8 cellular contexts compared by ENCODE assay signal in the genomic region with DNA sequence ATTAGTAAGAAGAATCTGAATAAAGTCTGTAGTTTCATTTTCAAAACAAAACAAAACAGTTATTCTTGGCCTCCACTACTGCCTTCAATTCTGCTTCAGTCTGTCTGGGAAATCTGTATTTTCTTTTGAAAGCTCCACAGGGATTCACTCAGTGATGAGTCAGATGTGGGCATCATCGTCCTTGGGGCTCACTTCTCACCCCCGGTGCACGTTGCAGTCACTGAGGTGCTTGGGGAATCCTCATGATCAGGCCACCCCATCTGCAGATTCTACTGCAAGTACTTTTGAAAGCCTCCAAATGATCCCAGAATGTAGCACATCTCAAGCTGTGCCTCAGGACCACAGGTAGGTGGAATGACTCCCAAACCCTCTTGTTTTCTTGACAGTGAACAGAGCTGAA. TPM values are rescaled to one million over a fixed set of nuclear protein-coding genes. Genes with fewer than 3 reads are reported as not detected.
A peak's percentile ranks its signal among the peaks of the same experiment; 100 is the strongest.
DNase-seq lines count a peak whose midpoint lies in the region; ATAC-seq and TF ChIP-seq lines count a peak whose summit lies in the region.

No MANE protein-coding gene starts in this region.

- H3K27ac ChIP-seq in spleen = peak overlapping the region; percentile 66 to 94 (median 88)

- peak; percentile 16 for ATAC-seq in Right ventricle myocardium inferior
- no peak for ATAC-seq in HG02642 (IDR thresholded peaks at IDR 0.05; ENCODE audit: poor library complexity, unreplicated experiment)

- in situ Hi-C loops in HAP-1 (cut with MboI; ENCODE audit: low sequenced_read_pairs) = no loop called here

- H3K27me3 ChIP-seq in spleen (replicated peaks in 1 of 7) (no peaks in the 10 kb centered on the region), HAP-1 (ENCODE audit: low read depth) (no peaks in the 10 kb centered on the region)

- TF ChIP-seq POLR2A in spleen (IDR thresholded peaks at IDR 0.05) = no peak

- H3K9me3 ChIP-seq in spleen (no peaks in the 10 kb centered on the region), HAP-1 (no peaks in the 10 kb centered on the region)

- H3K36me3 ChIP-seq in spleen (peaks cover 0 to 6% (median 0%) of the 10 kb centered on the region in 6 donors), HAP-1 (replicated peaks) (no peaks in the 10 kb centered on the region)

- WGBS in spleen, 5 donors = 43 to 69% (median 54%) methylated on average over 3 of the region's 3 CpGs

- H3K4me1 ChIP-seq in spleen = peaks cover 28 to 99% (median 85%) of the 10 kb centered on the region in 6 donors
- H3K4me1 ChIP-seq in HAP-1 = peaks cover 22% of the 10 kb centered on the region

- H3K4me3 ChIP-seq in spleen (peak overlapping the region in 1 of 8 donors; percentile 44), HAP-1 (no peak overlapping the region)

- intact Hi-C loops in Right ventricle myocardium inferior (cut with DNase I) (loop anchor here (2.0 kb wide), 1 partner anchor 16 kb away; no protein-coding TSS in a partner anchor), cardiac septum (cut with DNase I) (loop anchor here (10.0 kb wide), 1 partner anchor 476 kb away; a partner anchor contains a TSS), spleen (cut with DNase I; ENCODE audit: low total_unique reads) (no loop called here)

- no peak for TF ChIP-seq CTCF in spleen (IDR thresholded peaks at IDR 0.05 in 8 of 11, conservative IDR thresholded peaks at IDR 0.05 in 3 of 11)

- no peak for DNase-seq in Right ventricle myocardium inferior (ENCODE audit: missing footprints)
- DNase-seq in cardiac septum (ENCODE audit: low spot score) = no peak
- peak; percentile 30 for DNase-seq in T follicular helper cell (ENCODE audit: low read depth)
- DNase-seq in fibroblast of peridontal ligament (ENCODE audit: extremely low read depth) = peak; percentile 79
- DNase-seq in spleen = no peak
- no peak for DNase-seq in effector CD4-positive, alpha-beta T cell
- DNase-seq in HAP-1 (ENCODE audit: low spot score in 2 of 2) = no peak

RNA-seq across cellular contexts. Expression of a gene that starts 34.3 kb away (rescaled TPM):
- total RNA-seq in Right ventricle myocardium inferior = 9.9 TPM
- 9.3 TPM for total RNA-seq in cardiac septum
- total RNA-seq in spleen = 10 to 100 TPM; 44.8 to 79.7 (median 61.5) TPM
- polyA plus RNA-seq in spleen = 1 to 10 TPM; 4.0 to 9.6 (median 5.8) TPM

Comparison
In these comparisons a context has a peak if more than half of its experiments do, and no peak if none do; other contexts are left out.
1. DNase-seq: peak in T follicular helper cell (single experiment) and fibroblast of peridontal ligament (single experiment); none in Right ventricle myocardium inferior (single experiment), cardiac septum (single experiment), spleen (single experiment), effector CD4-positive, alpha-beta T cell (single experiment) and HAP-1 (0 of 2).